Comparison of ENCODE assay signal across 14 cellular contexts in genomic region chr2:55102056-55102812, GRCh38. TPM values are rescaled to one million over a fixed set of nuclear protein-coding genes. Genes with fewer than 3 reads are reported as not detected.
DNase-seq lines count a peak whose midpoint lies in the region; ATAC-seq, FAIRE-seq and TF ChIP-seq lines count a peak whose summit lies in the region.
"Had no signal": no experiment of that assay in that cellular context is flagged by ENCODE, and none has a peak within 500 bp of the region (broad histone marks: within the 10 kb centered on the region; RNA-seq: fewer than 3 reads in every experiment).

No MANE protein-coding gene starts in this region.

- peak overlapping the region; percentile 41 for H3K9ac ChIP-seq in astrocyte (ENCODE audit: low read length)
- no peak overlapping the region for H3K9ac ChIP-seq in keratinocyte (ENCODE audit: control insufficient read depth, extremely low read depth, insufficient read depth, low read length)

- H3K9me3 ChIP-seq in astrocyte (ENCODE audit: insufficient read depth, low read depth, low read length), result no peaks in the 10 kb centered on the region
- no peaks in the 10 kb centered on the region for H3K9me3 ChIP-seq in keratinocyte (ENCODE audit: control insufficient read depth, low read depth, low read length)
- H3K9me3 ChIP-seq in upper lobe of right lung, result no peaks in the 10 kb centered on the region
- H3K9me3 ChIP-seq: ovary had no signal

- H3K27ac ChIP-seq in astrocyte (ENCODE audit: low read depth, low read length) (peak overlapping the region; percentile 86), keratinocyte (ENCODE audit: control insufficient read depth, insufficient read depth, low read length) (no peak overlapping the region), upper lobe of right lung (peak overlapping the region; percentile 28)
- H3K27ac ChIP-seq: 22Rv1, ovary had no signal

- H3K9me3 Mint-ChIP-seq in astrocyte (ENCODE audit: unreplicated experiment), result no peaks in the 10 kb centered on the region
- H3K9me3 Mint-ChIP-seq: T-helper 2 cell treated with Interferon-gamma antibody and Interleukin-4, amounts not matched to agents 5 μg/mL and 100 μg/mL, for 36 hours had no signal

- no peak for ATAC-seq in upper lobe of right lung

- TF ChIP-seq CTCF in astrocyte (IDR thresholded peaks at IDR 0.05; ENCODE audit: insufficient read depth, low read depth, low read length) (no peak), keratinocyte (optimal IDR thresholded peaks at IDR 0.05 in 1 of 3, IDR thresholded peaks at IDR 0.05 in 1 of 3, conservative IDR thresholded peaks at IDR 0.05 in 1 of 3; ENCODE audit: extremely low read depth in 1 of 3, insufficient read depth in 2 of 3, low read length in 3 of 3) (no peak), upper lobe of right lung (IDR thresholded peaks at IDR 0.05) (no peak)

- H3K4me2 ChIP-seq in astrocyte (ENCODE audit: low read length) (peak overlapping the region; percentile 56), keratinocyte (ENCODE audit: control insufficient read depth, extremely low read depth, insufficient read depth, low read depth, low read length) (no peak overlapping the region)

- H3K36me3 ChIP-seq in astrocyte (ENCODE audit: insufficient read depth, low read length), result no peaks in the 10 kb centered on the region
- no peaks in the 10 kb centered on the region for H3K36me3 ChIP-seq in keratinocyte (ENCODE audit: control insufficient read depth in 2 of 2, extremely low read depth in 1 of 2, insufficient read depth in 2 of 2, low read length in 2 of 2)
- H3K36me3 ChIP-seq in upper lobe of right lung, result no peaks in the 10 kb centered on the region
- H3K36me3 ChIP-seq: ovary had no signal

- intact Hi-C loops in upper lobe of right lung (cut with DNase I), result no loop called here

- no peaks in the 10 kb centered on the region for H3K27me3 ChIP-seq in astrocyte (ENCODE audit: insufficient read depth, low read length)
- H3K27me3 ChIP-seq in keratinocyte (ENCODE audit: control insufficient read depth, extremely low read depth, insufficient read depth, low read length), result no peaks in the 10 kb centered on the region
- no peaks in the 10 kb centered on the region for H3K27me3 ChIP-seq in upper lobe of right lung
- H3K27me3 ChIP-seq: ovary had no signal

- no peaks in the 10 kb centered on the region for H3K79me2 ChIP-seq in astrocyte (ENCODE audit: insufficient read depth, low read length)
- no peaks in the 10 kb centered on the region for H3K79me2 ChIP-seq in keratinocyte (ENCODE audit: control insufficient read depth, insufficient read depth, low read length)

- peak overlapping the region; percentile 0 for H2AFZ ChIP-seq in astrocyte (ENCODE audit: low read depth, low read length)
- H2AFZ ChIP-seq in keratinocyte (ENCODE audit: control insufficient read depth, low read length), result peak overlapping the region; percentile 57

- H3K4me1 ChIP-seq in astrocyte (ENCODE audit: insufficient read depth, low read length) (peaks cover 42% of the 10 kb centered on the region), keratinocyte (ENCODE audit: control insufficient read depth, extremely low read depth, insufficient read depth, low read length) (peaks cover 26% of the 10 kb centered on the region), upper lobe of right lung (peaks cover 34% of the 10 kb centered on the region)

- peak; percentile 53 for DNase-seq in DMS 273 (lab: John Stamatoyannopoulos, UW; ENCODE audit: unreplicated experiment)
- no peak for DNase-seq in DMS 273 treated with DMSO at 0.1 percent for 48 hours (lab: John Stamatoyannopoulos, UW)
- DNase-seq in astrocyte (ENCODE audit: low read depth), result peak; percentile 85
- DNase-seq in keratinocyte (ENCODE audit: low read depth, low spot score), result no peak
- DNase-seq in upper lobe of right lung, result no peak
- DNase-seq in retina, result no peak
- DNase-seq in stimulated activated naive CD4-positive, alpha-beta T cell (lab: John Stamatoyannopoulos, UW), result no peak
- DNase-seq in GOT3 (lab: John Stamatoyannopoulos, UW), result no peak
- DNase-seq: NCI-H510A, ovary had no signal

- no peaks in the 10 kb centered on the region for H3K9me1 ChIP-seq in keratinocyte (ENCODE audit: control insufficient read depth, extremely low read depth, insufficient read depth, low read length)

- no peaks in the 10 kb centered on the region for H3K27me3 Mint-ChIP-seq in astrocyte (ENCODE audit: low read depth, unreplicated experiment)

- H3K27ac Mint-ChIP-seq in astrocyte (ENCODE audit: unreplicated experiment), result no peak overlapping the region
- H3K27ac Mint-ChIP-seq: T-helper 2 cell treated with Interferon-gamma antibody and Interleukin-4, amounts not matched to agents 5 μg/mL and 100 μg/mL, for 36 hours had no signal

- dilution Hi-C loops in keratinocyte (cut with MboI; ENCODE audit: extremely low pct_ligation_motif_present, low sequenced_read_pairs), result no loop called here

- FAIRE-seq in astrocyte (lab: Jason Lieb, UNC), result peak; percentile 95
- no peak for FAIRE-seq in keratinocyte (lab: Jason Lieb, UNC)
- FAIRE-seq: colon, GM19239 had no signal

- H4K20me1 ChIP-seq in astrocyte (ENCODE audit: insufficient read depth, low read length), result no peaks in the 10 kb centered on the region
- no peaks in the 10 kb centered on the region for H4K20me1 ChIP-seq in keratinocyte (ENCODE audit: control insufficient read depth, extremely low read depth, insufficient read depth, low read length)

- no peak overlapping the region for H3K4me3 Mint-ChIP-seq in astrocyte (ENCODE audit: unreplicated experiment)
- H3K4me3 Mint-ChIP-seq: T-helper 2 cell treated with Interferon-gamma antibody and Interleukin-4, amounts not matched to agents 5 μg/mL and 100 μg/mL, for 36 hours had no signal

- peaks cover 18% of the 10 kb centered on the region for H3K4me1 Mint-ChIP-seq in astrocyte (ENCODE audit: low read depth, unreplicated experiment)

- H3K4me3 ChIP-seq in astrocyte (ENCODE audit: insufficient read depth, low read depth, low read length), result no peak overlapping the region
- no peak overlapping the region for H3K4me3 ChIP-seq in keratinocyte (ENCODE audit: control insufficient read depth in 2 of 3, extremely low read depth in 1 of 3, insufficient read depth in 2 of 3, low read depth in 1 of 3, low read length in 3 of 3)
- H3K4me3 ChIP-seq in upper lobe of right lung, result no peak overlapping the region
- H3K4me3 ChIP-seq: ovary had no signal

- H3K36me3 Mint-ChIP-seq in astrocyte (ENCODE audit: low read depth, unreplicated experiment), result no peaks in the 10 kb centered on the region

RNA-seq across cellular contexts. Expression of gene RTN4, which starts 52.0 kb away (rescaled TPM):
- 509 and 541 TPM in 2 replicates for total RNA-seq in astrocyte
- 244 to 434 TPM (median 406 TPM) in 3 replicates for polyA plus RNA-seq in keratinocyte
- 206 TPM for polyA plus RNA-seq in keratinocyte (2011; ENCODE audit: low read depth)
- polyA plus RNA-seq in keratinocyte (2011; cell fraction: cytosol; rRNA removed), result 257 and 472 TPM in 2 replicates
- polyA plus RNA-seq in keratinocyte (2011; cell fraction: nucleus; rRNA removed), result 657 and 1,094 TPM in 2 replicates
- 377 and 414 TPM in 2 replicates for polyA plus RNA-seq in keratinocyte (2012; ENCODE audit: low replicate concordance)
- polyA minus RNA-seq in keratinocyte, result 170 to 479 TPM (median 356 TPM) in 3 replicates
- 181 TPM for polyA minus RNA-seq in keratinocyte (2011; cell fraction: cytosol; rRNA and poly(A)+ RNA removed)
- 288 and 556 TPM in 2 replicates for polyA minus RNA-seq in keratinocyte (2011; cell fraction: nucleus; rRNA and poly(A)+ RNA removed)
- total RNA-seq in upper lobe of right lung, result 275 TPM

Comparison
In these comparisons a context has a peak if more than half of its experiments do, and no peak if none do; other contexts are left out.
1. DNase-seq: peak in DMS 273 (single experiment) and astrocyte (single experiment); none in DMS 273 treated with DMSO at 0.1 percent for 48 hours (single experiment), keratinocyte (single experiment), upper lobe of right lung (single experiment), retina (single experiment), stimulated activated naive CD4-positive, alpha-beta T cell (0 of 6) and GOT3 (single experiment).